5 cellular contexts compared by ENCODE assay signal in genomic region chr20:40612247-40612646, GRCh38.
"Had no signal": no experiment of that assay in that cellular context is flagged by ENCODE, and none has a peak within 500 bp of the region (broad histone marks: within the 10 kb centered on the region; RNA-seq: fewer than 3 reads in every experiment).

No MANE protein-coding gene starts in this region.

- H3K4me2 ChIP-seq: KMS-11 had no signal

- FAIRE-seq: HTR-8/SVneo had no signal

- DNase-seq: KBM-7, KG1 had no signal

- H3K27ac ChIP-seq: HL-60, KMS-11 had no signal

- H3K9ac ChIP-seq: KMS-11 had no signal
